Comparison of ENCODE assay signal across 21 cellular contexts in genomic region chr7:4796453-4796852, GRCh38.
"Had no signal": no experiment of that assay in that cellular context is flagged by ENCODE, and none has a peak within 500 bp of the region (broad histone marks: within the 10 kb centered on the region; RNA-seq: fewer than 3 reads in every experiment).

No MANE protein-coding gene starts in this region.

- H3K36me3 ChIP-seq: ovary had no signal

- H3K9me3 ChIP-seq: ovary, psoas muscle, stomach, testis, tibial artery had no signal

- H3K4me3 ChIP-seq: lung, ovary, psoas muscle, smooth muscle cell, stomach, testis, tibial artery had no signal

- FAIRE-seq: endometrium, frontal cortex, keratinocyte had no signal

- H3K27ac ChIP-seq: ovary, psoas muscle, stomach, testis, tibial artery had no signal

- H3K27me3 ChIP-seq: ovary, stomach, testis, tibial artery had no signal

- H3K4me2 ChIP-seq: smooth muscle cell had no signal

- DNase-seq: cortex of kidney; effector memory CD8-positive, alpha-beta T cell; immature natural killer cell; natural killer cell; occipital lobe; ovary; retina; stimulated activated CD4-positive, alpha-beta T cell treated with anti-CD3 and anti-CD28 coated beads, Interleukin-12 subunit alpha, Interleukin-12 subunit beta, amount 100 ng/mL, for 4 hours; stimulated activated CD4-positive, alpha-beta T cell treated with anti-CD3 and anti-CD28 coated beads, Interleukin-1b, Interleukin-23, amount 100 ng/mL, for 48 hours; stimulated activated CD4-positive, alpha-beta T cell treated with anti-CD3 and anti-CD28 coated beads, Interleukin-4, amount 100 ng/mL, for 1 hour; stimulated activated CD8-positive, alpha-beta memory T cell treated with anti-CD3 and anti-CD28 coated beads, Interleukin-4, amount 100 ng/mL, for 48 hours; stimulated activated naive CD4-positive, alpha-beta T cell treated with Interleukin-2 at 50 U/mL for 16 hours; stomach; testis; tibial artery had no signal
